Comparison of ENCODE assay signal across 8 cellular contexts in the genomic region with DNA sequence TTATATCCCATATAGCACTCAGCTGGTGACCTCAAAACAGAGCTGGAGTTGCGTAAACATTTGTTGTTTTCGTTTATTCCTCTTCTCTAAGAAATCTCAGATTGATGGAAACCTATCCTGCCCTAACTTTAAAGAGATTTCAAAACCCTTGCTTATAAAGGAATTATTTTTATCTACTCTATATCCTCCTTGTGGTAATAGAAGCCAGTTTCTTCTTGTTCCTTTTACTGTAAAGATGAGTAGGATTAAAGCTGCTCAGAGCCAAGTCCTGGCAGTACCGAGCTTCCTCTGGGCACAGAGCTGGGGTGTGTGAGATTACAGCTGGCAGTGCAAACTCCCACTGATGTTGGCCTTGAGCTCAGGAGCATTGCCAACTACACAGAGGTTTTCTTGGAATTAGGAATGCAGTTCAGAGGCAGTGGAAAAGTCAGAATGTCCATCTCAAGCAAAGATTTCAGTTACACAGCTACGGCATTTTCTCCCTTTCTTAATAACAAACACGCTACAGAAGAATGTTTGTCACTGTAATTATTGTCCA. TPM values are rescaled to one million over a fixed set of nuclear protein-coding genes. Genes with fewer than 3 reads are reported as not detected.
DNase-seq lines count a peak whose midpoint lies in the region; ATAC-seq and TF ChIP-seq lines count a peak whose summit lies in the region.

No MANE protein-coding gene starts in this region.

- H3K27me3 ChIP-seq in BJ (ENCODE audit: control insufficient read depth, insufficient read depth, low read length) = no peaks in the 10 kb centered on the region

- no peak for ATAC-seq in naive thymus-derived CD8-positive, alpha-beta T cell
- ATAC-seq in HG03460 (IDR thresholded peaks at IDR 0.05; ENCODE audit: unreplicated experiment) (no peak), GM21515 (IDR thresholded peaks at IDR 0.05; ENCODE audit: unreplicated experiment) (no peak)

- peaks cover 15 to 50% (median 47%) of the 10 kb centered on the region in 4 donors for H3K4me1 Mint-ChIP-seq in naive thymus-derived CD8-positive, alpha-beta T cell

- CTCF ChIA-PET in BJ (lab: Yijun Ruan, JAX) = interaction anchor here (0.7 to 3.6 kb wide), 12 partner anchors 8 to 162 kb away, joined by 3 to 17 read pairs (median 4); partner anchors contain the start of genes CDR2L and NT5C

- TF ChIP-seq CTCF in BJ (IDR thresholded peaks at IDR 0.05; ENCODE audit: insufficient read depth, low read depth, low read length) = no peak

- no peaks in the 10 kb centered on the region for H3K9me3 Mint-ChIP-seq in naive thymus-derived CD8-positive, alpha-beta T cell

- peak overlapping the region; percentile 92 to 100 (median 96) for H3K4me3 Mint-ChIP-seq in naive thymus-derived CD8-positive, alpha-beta T cell

- peak overlapping the region; percentile 69 for H3K27ac ChIP-seq in cingulate gyrus (ENCODE audit: low read depth, low read length)

- DNase-seq in BJ (ENCODE audit: low read depth) = no peak
- peak; percentile 45 for DNase-seq in NCI-H226
- no peak for DNase-seq in naive thymus-derived CD8-positive, alpha-beta T cell
- DNase-seq in EL = no peak
- no peak for DNase-seq in DMS79 (lab: John Stamatoyannopoulos, UW)

- POLR2A ChIA-PET in BJ (lab: Charles Lee) = interaction anchor here (1.2 kb wide), 1 partner anchor 13 kb away, joined by 3 read pairs; no protein-coding TSS in a partner anchor
- POLR2A ChIA-PET in naive thymus-derived CD8-positive, alpha-beta T cell (lab: Charles Lee) = interaction anchor here (0.9 to 4.7 kb wide), 9 partner anchors 11 to 155 kb away, joined by 3 to 68 read pairs (median 4); partner anchors contain the start of gene MRPL58

- peak overlapping the region; percentile 100 for H3K4me3 ChIP-seq in BJ (ENCODE audit: low read depth, low read length)

- peaks cover 1% of the 10 kb centered on the region; the same call in 1 of the 2 replicates for H3K36me3 ChIP-seq in BJ (ENCODE audit: control insufficient read depth, insufficient read depth, low read length)

- peak overlapping the region; percentile 72 to 98 (median 90) for H3K27ac Mint-ChIP-seq in naive thymus-derived CD8-positive, alpha-beta T cell

- H3K27me3 Mint-ChIP-seq in naive thymus-derived CD8-positive, alpha-beta T cell = no peaks in the 10 kb centered on the region

- H3K36me3 Mint-ChIP-seq in naive thymus-derived CD8-positive, alpha-beta T cell = peaks cover 0 to 42% (median 6%) of the 10 kb centered on the region in 3 donors

RNA-seq across cellular contexts. Expression of gene KCTD2, which starts 1.4 kb away (rescaled TPM):
- 23.5 and 28.0 TPM in 2 replicates for polyA plus RNA-seq in BJ (2011; rRNA removed)
- polyA minus RNA-seq in BJ (2011; rRNA and poly(A)+ RNA removed) = 11.1 and 17.3 TPM in 2 replicates
- total RNA-seq in naive thymus-derived CD8-positive, alpha-beta T cell = 10 to 100 TPM; 25.0 to 28.6 TPM
- 10 to 100 TPM in 1 of 3 donors, 1 to 10 TPM in 2; 6.8 to 10.9 (median 7.8) TPM for polyA plus RNA-seq in naive thymus-derived CD8-positive, alpha-beta T cell

RNA-seq across cellular contexts. Expression of gene ATP5PD, which starts 1.7 kb away (rescaled TPM):
- polyA plus RNA-seq in BJ (2011; rRNA removed) = 160 and 304 TPM in 2 replicates
- polyA minus RNA-seq in BJ (2011; rRNA and poly(A)+ RNA removed) = 71.0 and 110 TPM in 2 replicates
- 100 to 1,000 TPM; 149 to 160 TPM for total RNA-seq in naive thymus-derived CD8-positive, alpha-beta T cell
- polyA plus RNA-seq in naive thymus-derived CD8-positive, alpha-beta T cell = 100 to 1,000 TPM; 406 to 455 (median 449) TPM

RNA-seq across cellular contexts. Expression of gene MRPL58, which starts 36.0 kb away (rescaled TPM):
- 44.2 and 50.8 TPM in 2 replicates for polyA plus RNA-seq in BJ (2011; rRNA removed)
- 10.0 and 14.7 TPM in 2 replicates for polyA minus RNA-seq in BJ (2011; rRNA and poly(A)+ RNA removed)
- 10 to 100 TPM; 23.9 to 29.4 TPM for total RNA-seq in naive thymus-derived CD8-positive, alpha-beta T cell
- polyA plus RNA-seq in naive thymus-derived CD8-positive, alpha-beta T cell = 10 to 100 TPM; 44.9 to 58.1 (median 53.6) TPM

RNA-seq across cellular contexts. Expression of gene SLC16A5, which starts 39.3 kb away (rescaled TPM):
- 8.7 and 18.3 TPM in 2 replicates for polyA plus RNA-seq in BJ (2011; rRNA removed)
- polyA minus RNA-seq in BJ (2011; rRNA and poly(A)+ RNA removed) = 12.5 and 12.8 TPM in 2 replicates
- 10 to 100 TPM; 14.2 to 14.8 TPM for total RNA-seq in naive thymus-derived CD8-positive, alpha-beta T cell
- polyA plus RNA-seq in naive thymus-derived CD8-positive, alpha-beta T cell = 1 to 10 TPM; 1.4 to 4.1 (median 3.1) TPM
